Comparison of ENCODE assay signal across 10 cellular contexts in the genomic region with DNA sequence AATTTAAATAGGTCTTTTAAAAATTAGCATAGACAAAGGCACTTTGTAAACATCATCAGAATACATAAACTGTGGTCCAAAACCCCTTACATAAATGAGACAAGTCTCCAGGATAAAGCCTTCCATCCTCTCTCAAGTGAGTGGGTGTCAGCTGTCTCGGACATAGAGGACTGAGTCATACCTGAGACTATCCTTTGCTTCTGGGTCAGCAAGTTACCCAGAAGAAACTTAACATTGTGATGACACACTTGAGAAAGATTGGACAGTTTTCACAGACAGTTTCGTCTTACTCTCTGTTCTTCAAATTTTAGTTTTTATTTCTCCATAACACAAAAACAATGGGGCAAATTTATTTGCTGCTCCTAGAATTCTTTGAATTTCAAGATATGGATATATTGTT.
DNase-seq lines count a peak whose midpoint lies in the region; ATAC-seq, FAIRE-seq and TF ChIP-seq lines count a peak whose summit lies in the region.
"Had no signal": no experiment of that assay in that cellular context is flagged by ENCODE, and none has a peak within 500 bp of the region (broad histone marks: within the 10 kb centered on the region; RNA-seq: fewer than 3 reads in every experiment).

No MANE protein-coding gene starts in this region.

- ATAC-seq in GM18867 (IDR thresholded peaks at IDR 0.05; ENCODE audit: unreplicated experiment) (peak; percentile 81), HG02759 (IDR thresholded peaks at IDR 0.05; ENCODE audit: unreplicated experiment) (peak; percentile 86)
- ATAC-seq: Panc1 had no signal

- H3K4ac ChIP-seq in mesendoderm (ENCODE audit: low read depth, low read length) = no peak overlapping the region

- H2BK120ac ChIP-seq in mesendoderm (ENCODE audit: low read depth, low read length) = no peak overlapping the region

- H3K18ac ChIP-seq in mesendoderm (ENCODE audit: low read length) = no peak overlapping the region

- H2BK15ac ChIP-seq in mesendoderm (replicated peaks; ENCODE audit: low read depth) = no peak overlapping the region

- no peak overlapping the region for H3K4me2 ChIP-seq in mesendoderm (ENCODE audit: low read length)

- no peak overlapping the region for H3K56ac ChIP-seq in mesendoderm (ENCODE audit: low read length)

- no peak for TF ChIP-seq POLR2A in GM12891 (IDR thresholded peaks at IDR 0.05; ENCODE audit: low read depth, low read length)

- DNase-seq in RPMI7951 (ENCODE audit: low read depth) (peak; percentile 93), renal cortical epithelial cell (ENCODE audit: low read depth) (peak; percentile 38), islet precursor cell (no peak), mesendoderm (no peak), GM12891 (ENCODE audit: insufficient read length, low spot score) (no peak), mucosa of gallbladder (ENCODE audit: low spot score) (no peak)
- DNase-seq: KBM-7 had no signal

- no peak overlapping the region for H2BK5ac ChIP-seq in mesendoderm (ENCODE audit: low read length)

- WGBS in mesendoderm (ENCODE audit: extremely low coverage, insufficient coverage, low lambda C conversion rate) = no CpG with 5 or more reads among the region's 2 CpGs

- H4K5ac ChIP-seq in mesendoderm (ENCODE audit: low read length) = no peak overlapping the region

- no peak overlapping the region for H3K27ac ChIP-seq in mesendoderm (ENCODE audit: low read depth, low read length)

- H3K79me2 ChIP-seq in mesendoderm (ENCODE audit: control insufficient read depth, insufficient read depth, low read length) = no peaks in the 10 kb centered on the region

- H3K36me3 ChIP-seq in mesendoderm (ENCODE audit: control insufficient read depth, insufficient read depth, low read length) = no peaks in the 10 kb centered on the region

- H3K23ac ChIP-seq in mesendoderm (ENCODE audit: low read length) = no peak overlapping the region

- no peak overlapping the region for H4K8ac ChIP-seq in mesendoderm (ENCODE audit: low read depth, low read length)

- no peak overlapping the region for H2AK5ac ChIP-seq in mesendoderm (ENCODE audit: low read length)

- no peaks in the 10 kb centered on the region for H3K79me1 ChIP-seq in mesendoderm (ENCODE audit: low read length)

- H3K4me3 ChIP-seq in mesendoderm (ENCODE audit: low read length) = no peak overlapping the region

- no peak overlapping the region for H3K9ac ChIP-seq in mesendoderm (ENCODE audit: low read length)

- no peaks in the 10 kb centered on the region for H3K27me3 ChIP-seq in mesendoderm (ENCODE audit: insufficient read depth, low read length, poor library complexity)

- FAIRE-seq in GM12891 (lab: Jason Lieb, UNC) = no peak

- H3K4me1 ChIP-seq in mesendoderm (ENCODE audit: control insufficient read depth, low read depth, low read length) = no peaks in the 10 kb centered on the region

TF ChIP-seq in GM12891, 5 proteins besides CTCF, POLR2A, EP300 and RAD21:
- no peak for TF ChIP-seq POU2F2 (IDR thresholded peaks at IDR 0.05; ENCODE audit: low read depth, low read length)
- no peak for TF ChIP-seq TAF1 (IDR thresholded peaks at IDR 0.05; ENCODE audit: low read depth, low read length)
- TF ChIP-seq POLR2AphosphoS5 (IDR thresholded peaks at IDR 0.05; ENCODE audit: low read depth, low read length) = no peak
- TF ChIP-seq PAX5 (IDR thresholded peaks at IDR 0.05; ENCODE audit: insufficient read depth, low read length, severe bottlenecking) = no peak
- no peak for TF ChIP-seq SPI1 (IDR thresholded peaks at IDR 0.05; ENCODE audit: low read depth, low read length)

Comparison
In these comparisons a context has a peak if more than half of its experiments do, and no peak if none do; other contexts are left out.
1. DNase-seq: peak in RPMI7951 (single experiment) and renal cortical epithelial cell (single experiment); none in islet precursor cell (single experiment), mesendoderm (single experiment), GM12891 (single experiment) and mucosa of gallbladder (single experiment).